ENCODE assay signal across 8 cellular contexts in the genomic region with DNA sequence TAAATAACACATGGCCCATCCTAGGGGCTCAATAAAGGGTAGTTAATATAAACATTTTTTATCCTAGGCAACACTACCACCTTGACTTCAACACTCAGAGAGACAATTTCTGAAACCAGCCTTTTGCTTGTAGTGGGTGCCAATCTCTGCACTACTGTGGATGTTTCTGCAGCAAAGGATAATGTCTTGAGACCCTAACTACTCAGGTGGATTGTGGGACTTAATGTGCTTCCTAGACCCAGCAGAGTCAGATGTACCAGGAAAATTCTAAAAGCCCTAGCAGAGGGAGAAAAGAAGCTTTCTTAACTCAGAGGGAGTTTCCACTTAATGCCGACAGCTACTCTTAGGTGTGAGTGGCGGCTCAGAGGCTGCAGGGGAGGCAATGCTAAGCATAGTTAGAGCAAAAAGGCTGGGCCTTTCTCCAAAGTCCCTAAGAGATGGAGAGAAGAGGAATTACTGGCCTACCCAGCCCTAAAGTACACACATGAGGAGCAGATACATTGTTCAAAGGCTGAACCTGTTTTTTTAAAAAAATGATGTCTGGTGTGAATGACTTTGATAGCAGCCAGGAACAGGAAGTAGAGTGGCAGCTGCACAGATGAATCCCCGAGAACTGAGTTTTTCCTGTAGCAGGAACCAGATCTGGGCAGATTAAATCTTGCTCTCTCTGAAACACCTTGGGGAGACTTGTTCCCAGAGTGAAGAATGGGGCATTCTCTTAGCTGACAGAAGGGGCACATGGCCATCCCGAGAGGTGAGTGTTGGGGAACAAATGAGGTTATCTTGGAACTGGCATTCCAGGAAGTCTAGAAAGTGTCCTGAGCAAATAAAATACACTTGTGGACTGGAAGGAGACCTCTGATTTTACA. TPM values are rescaled to one million over a fixed set of nuclear protein-coding genes. Genes with fewer than 3 reads are reported as not detected.
A peak's percentile ranks its signal among the peaks of the same experiment; 100 is the strongest.
DNase-seq lines count a peak whose midpoint lies in the region; TF ChIP-seq lines count a peak whose summit lies in the region.

No MANE protein-coding gene starts in this region.

- H3K27me3 ChIP-seq in OCI-LY1 (ENCODE audit: insufficient read depth, low read length): no peaks in the 10 kb centered on the region

- DNase-seq in activated CD4-positive, alpha-beta T cell treated with anti-CD3 and anti-CD28 coated beads, Interleukin-2, amount 10 ng/mL, durations not matched to agents 24 days and 14 days: peak; percentile 62
- no peak for DNase-seq in activated CD4-positive, alpha-beta T cell treated with anti-CD3 and anti-CD28 coated beads for 1 hour
- DNase-seq in endothelial cell (ENCODE audit: low spot score): peak; percentile 16
- DNase-seq in stimulated activated CD8-positive, alpha-beta memory T cell treated with anti-CD3 and anti-CD28 coated beads, Interleukin-4, amount 100 ng/mL, for 48 hours: peak; percentile 43
- no peak for DNase-seq in activated CD4-positive, CD25-positive, alpha-beta regulatory T cell treated with anti-CD3 and anti-CD28 coated beads, Interleukin-2, amount 50 U/mL, for 72 hours
- DNase-seq in caudate nucleus (lab: John Stamatoyannopoulos, UW): no peak
- no peak for DNase-seq in retina

- no peak for TF ChIP-seq CTCF in OCI-LY1 (IDR thresholded peaks at IDR 0.05; ENCODE audit: low read length)
- TF ChIP-seq CTCF in endothelial cell (IDR thresholded peaks at IDR 0.05; ENCODE audit: unreplicated experiment): no peak

- no peaks in the 10 kb centered on the region; the same call in 1 of the 2 replicates for H3K36me3 ChIP-seq in OCI-LY1 (ENCODE audit: insufficient read depth, low read length)

- 0 out of 2 replicates have a peak, but pooled peaks cover 2% of the 10 kb centered on the region for H3K9me3 ChIP-seq in OCI-LY1 (ENCODE audit: low read length)

- peaks cover 19% of the 10 kb centered on the region for H3K4me1 Mint-ChIP-seq in activated CD4-positive, alpha-beta T cell treated with anti-CD3 and anti-CD28 coated beads, Interleukin-2, amount 10 ng/mL, durations not matched to agents 24 days and 14 days
- peaks cover 27% of the 10 kb centered on the region for H3K4me1 Mint-ChIP-seq in endothelial cell (ENCODE audit: unreplicated experiment)

- intact Hi-C loops in activated CD4-positive, alpha-beta T cell treated with anti-CD3 and anti-CD28 coated beads, Interleukin-2, amount 10 ng/mL, durations not matched to agents 24 days and 14 days (cut with micrococcal nuclease): loop anchor here (1.0 kb wide), 1 partner anchor 34 kb away; a partner anchor contains a TSS

- no peak overlapping the region for H3K27ac ChIP-seq in OCI-LY1 (ENCODE audit: low read depth, low read length, poor library complexity, severe bottlenecking)
- no peak overlapping the region for H3K27ac ChIP-seq in caudate nucleus (ENCODE audit: low read depth, low read length)

- H3K4me1 ChIP-seq in OCI-LY1 (ENCODE audit: insufficient read depth, low read length, severe bottlenecking): peaks cover 8% of the 10 kb centered on the region

- no peaks in the 10 kb centered on the region for H3K79me2 ChIP-seq in OCI-LY1 (ENCODE audit: insufficient read depth, low read length)

- peak overlapping the region; percentile 40; the same call in 1 of the 2 replicates for H3K4me2 ChIP-seq in OCI-LY1 (ENCODE audit: low read length)

- no peaks in the 10 kb centered on the region for H3K36me3 Mint-ChIP-seq in activated CD4-positive, alpha-beta T cell treated with anti-CD3 and anti-CD28 coated beads, Interleukin-2, amount 10 ng/mL, durations not matched to agents 24 days and 14 days (ENCODE audit: low read depth)
- H3K36me3 Mint-ChIP-seq in endothelial cell (ENCODE audit: low read depth, unreplicated experiment): peaks cover 10% of the 10 kb centered on the region

- no peaks in the 10 kb centered on the region for H3F3A ChIP-seq in OCI-LY1 (ENCODE audit: insufficient read depth, low read length)

- H4K20me1 ChIP-seq in OCI-LY1 (ENCODE audit: insufficient read depth, low read length): no peaks in the 10 kb centered on the region

- H3K9me2 ChIP-seq in OCI-LY1 (ENCODE audit: low read depth, low read length): no peaks in the 10 kb centered on the region

- peak overlapping the region; percentile 52 for H3K4me3 Mint-ChIP-seq in activated CD4-positive, alpha-beta T cell treated with anti-CD3 and anti-CD28 coated beads, Interleukin-2, amount 10 ng/mL, durations not matched to agents 24 days and 14 days
- H3K4me3 Mint-ChIP-seq in endothelial cell (ENCODE audit: unreplicated experiment): peak overlapping the region; percentile 21

- H3K9ac ChIP-seq in OCI-LY1 (ENCODE audit: low read length): no peak overlapping the region

- peak overlapping the region; percentile 12 for H3K4me3 ChIP-seq in OCI-LY1 (ENCODE audit: low read depth, low read length, poor library complexity, severe bottlenecking)

- peak overlapping the region; percentile 82 for H2AFZ ChIP-seq in OCI-LY1 (ENCODE audit: low read length)

- H3K27ac Mint-ChIP-seq in activated CD4-positive, alpha-beta T cell treated with anti-CD3 and anti-CD28 coated beads, Interleukin-2, amount 10 ng/mL, durations not matched to agents 24 days and 14 days: peak overlapping the region; percentile 77
- peak overlapping the region; percentile 93 for H3K27ac Mint-ChIP-seq in endothelial cell (ENCODE audit: unreplicated experiment)

- no peaks in the 10 kb centered on the region for H3K9me3 Mint-ChIP-seq in activated CD4-positive, alpha-beta T cell treated with anti-CD3 and anti-CD28 coated beads, Interleukin-2, amount 10 ng/mL, durations not matched to agents 24 days and 14 days
- peaks cover 6% of the 10 kb centered on the region for H3K9me3 Mint-ChIP-seq in endothelial cell (ENCODE audit: unreplicated experiment)

- peaks cover 1% of the 10 kb centered on the region for H3K27me3 Mint-ChIP-seq in activated CD4-positive, alpha-beta T cell treated with anti-CD3 and anti-CD28 coated beads, Interleukin-2, amount 10 ng/mL, durations not matched to agents 24 days and 14 days
- H3K27me3 Mint-ChIP-seq in endothelial cell (ENCODE audit: unreplicated experiment): no peaks in the 10 kb centered on the region

RNA-seq across cellular contexts. Expression of a gene that starts 33.5 kb away (rescaled TPM):
- total RNA-seq in activated CD4-positive, alpha-beta T cell treated with anti-CD3 and anti-CD28 coated beads, Interleukin-2, amount 10 ng/mL, durations not matched to agents 24 days and 14 days: 29.9 and 31.1 TPM in 2 replicates
- total RNA-seq in endothelial cell (ENCODE audit: unreplicated experiment): 59.6 TPM

Comparison
In these comparisons a context has a peak if more than half of its experiments do, and no peak if none do; other contexts are left out.
1. DNase-seq: peak in activated CD4-positive, alpha-beta T cell treated with anti-CD3 and anti-CD28 coated beads, Interleukin-2, amount 10 ng/mL, durations not matched to agents 24 days and 14 days (single experiment), endothelial cell (single experiment) and stimulated activated CD8-positive, alpha-beta memory T cell treated with anti-CD3 and anti-CD28 coated beads, Interleukin-4, amount 100 ng/mL, for 48 hours (single experiment); none in activated CD4-positive, alpha-beta T cell treated with anti-CD3 and anti-CD28 coated beads for 1 hour (single experiment), activated CD4-positive, CD25-positive, alpha-beta regulatory T cell treated with anti-CD3 and anti-CD28 coated beads, Interleukin-2, amount 50 U/mL, for 72 hours (single experiment), caudate nucleus (0 of 61) and retina (single experiment).